1 cellular context compared by ENCODE assay signal in the genomic region with DNA sequence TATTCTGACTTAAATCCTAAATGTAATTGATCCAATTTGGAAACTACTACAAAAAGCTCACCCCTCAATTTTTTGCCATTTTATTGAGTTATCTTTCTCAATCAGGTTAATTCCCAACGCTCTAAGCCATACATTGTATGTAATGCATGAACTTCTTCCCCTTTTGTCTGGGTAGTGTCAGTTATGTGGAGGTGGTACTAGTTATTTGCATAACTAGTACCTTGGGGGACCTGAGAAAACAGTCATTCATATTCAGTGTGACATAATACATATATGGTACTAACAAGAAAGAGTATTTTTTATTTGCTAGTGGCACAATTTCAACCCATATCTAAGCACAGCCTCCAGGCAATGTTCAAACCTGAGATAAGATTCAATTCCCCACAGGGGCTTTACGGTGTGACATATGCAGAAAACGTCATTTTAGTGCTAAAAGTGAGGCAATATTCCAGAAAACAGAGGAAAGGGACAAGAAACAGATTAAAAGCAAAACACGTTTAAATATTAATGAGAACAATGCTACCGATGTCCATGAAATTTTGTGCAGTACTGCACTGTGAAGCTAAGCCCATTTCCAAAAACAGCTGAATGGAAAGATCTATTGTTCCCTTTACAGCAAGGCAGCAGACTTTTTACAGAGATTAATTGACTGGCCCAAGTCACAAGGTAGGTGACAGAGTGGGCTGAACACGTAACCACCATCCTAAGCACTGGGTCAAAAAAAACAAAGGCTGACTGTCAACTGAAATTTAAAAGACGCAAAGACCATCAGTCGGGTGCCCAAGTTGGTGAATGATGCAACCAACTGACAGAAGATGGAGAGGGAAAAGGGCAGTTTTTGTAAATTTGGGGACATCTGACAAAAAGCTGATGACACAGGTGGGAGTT.
TF ChIP-seq lines count a peak whose summit lies in the region.

No MANE protein-coding gene starts in this region.

TF ChIP-seq in K562, 482 proteins besides CTCF, POLR2A, EP300 and RAD21 (continued from another document and continues in another):
- TF ChIP-seq PKNOX1 (IDR thresholded peaks at IDR 0.05) (no peak; the same call in 1 of the 2 replicates), ZNF12 (CRISPR knock-in tag; IDR thresholded peaks at IDR 0.05) (no peak), ARHGAP35 (IDR thresholded peaks at IDR 0.05; ENCODE audit: partially characterized antibody) (no peak), POLR2AphosphoS5 (IDR thresholded peaks at IDR 0.05; ENCODE audit: control insufficient read depth, insufficient read depth, low read depth, low read length) (no peak), ZNF445 (CRISPR knock-in tag; IDR thresholded peaks at IDR 0.05; ENCODE audit: low read depth) (no peak), E2F1 (CRISPR knock-in tag; IDR thresholded peaks at IDR 0.05) (no peak), HMGN3 (IDR thresholded peaks at IDR 0.05; ENCODE audit: borderline replicate concordance, extremely low read depth, insufficient read length, low read depth, low read length) (no peak), BCL6 (CRISPR knock-in tag; IDR thresholded peaks at IDR 0.05) (no peak), ZNF263 (CRISPR knock-in tag; IDR thresholded peaks at IDR 0.05; ENCODE audit: borderline replicate concordance) (no peak), ZBTB7A (IDR thresholded peaks at IDR 0.05; ENCODE audit: borderline replicate concordance, control insufficient read depth, low read depth, low read length) (no peak), MXD1 (CRISPR knock-in tag; IDR thresholded peaks at IDR 0.05; ENCODE audit: borderline replicate concordance, poor library complexity, severe bottlenecking) (no peak), IRF2 (CRISPR knock-in tag; IDR thresholded peaks at IDR 0.05) (no peak), TOE1 (IDR thresholded peaks at IDR 0.05; ENCODE audit: borderline replicate concordance) (no peak), TOE1 (CRISPR knock-in tag; IDR thresholded peaks at IDR 0.05; ENCODE audit: borderline replicate concordance, low read depth) (no peak), PCBP1 (IDR thresholded peaks at IDR 0.05; ENCODE audit: low read depth, low read length, poor library complexity, severe bottlenecking) (no peak), ETS2 (tag; IDR thresholded peaks at IDR 0.05; ENCODE audit: borderline replicate concordance, poor library complexity, severe bottlenecking) (no peak), BMI1 (IDR thresholded peaks at IDR 0.05; ENCODE audit: low read length) (no peak), ZNF224 (CRISPR knock-in tag; IDR thresholded peaks at IDR 0.05) (no peak), ASH1L (IDR thresholded peaks at IDR 0.05; ENCODE audit: borderline replicate concordance, low read depth, partially characterized antibody) (no peak), HSF4 (CRISPR knock-in tag; IDR thresholded peaks at IDR 0.05; ENCODE audit: borderline replicate concordance) (no peak), TAF1 (IDR thresholded peaks at IDR 0.05; ENCODE audit: control insufficient read depth, extremely low read depth, insufficient read depth, low read length, severe bottlenecking) (no peak), EWSR1 (IDR thresholded peaks at IDR 0.05; ENCODE audit: borderline replicate concordance, low read depth, partially characterized antibody) (no peak), FOXM1 (IDR thresholded peaks at IDR 0.05; ENCODE audit: low read depth) (peak; percentile 97), FOXM1 (CRISPR knock-in tag; IDR thresholded peaks at IDR 0.05; ENCODE audit: low read depth) (peak; percentile 82; the same call in 1 of the 2 replicates), SRSF9 (IDR thresholded peaks at IDR 0.05; ENCODE audit: borderline replicate concordance, low read depth, low read length) (no peak), SMC3 (conservative IDR thresholded peaks at IDR 0.05; ENCODE audit: insufficient read depth, low read depth, low read length) (no peak), BRD9 (IDR thresholded peaks at IDR 0.05; ENCODE audit: low read depth, partially characterized antibody) (peak; percentile 85), ZBTB5 (IDR thresholded peaks at IDR 0.05) (no peak), NFE2 (IDR thresholded peaks at IDR 0.05; ENCODE audit: low read depth) (no peak), GMEB1 (CRISPR knock-in tag; IDR thresholded peaks at IDR 0.05) (no peak), EZH2 (IDR thresholded peaks at IDR 0.05; ENCODE audit: borderline replicate concordance, low read depth, low read length) (no peak), GTF2F1 (IDR thresholded peaks at IDR 0.05; ENCODE audit: low read depth, low read length) (no peak), ZNF696 (CRISPR knock-in tag; conservative IDR thresholded peaks at IDR 0.05) (no peak)
- TF ChIP-seq, protein P1, sequence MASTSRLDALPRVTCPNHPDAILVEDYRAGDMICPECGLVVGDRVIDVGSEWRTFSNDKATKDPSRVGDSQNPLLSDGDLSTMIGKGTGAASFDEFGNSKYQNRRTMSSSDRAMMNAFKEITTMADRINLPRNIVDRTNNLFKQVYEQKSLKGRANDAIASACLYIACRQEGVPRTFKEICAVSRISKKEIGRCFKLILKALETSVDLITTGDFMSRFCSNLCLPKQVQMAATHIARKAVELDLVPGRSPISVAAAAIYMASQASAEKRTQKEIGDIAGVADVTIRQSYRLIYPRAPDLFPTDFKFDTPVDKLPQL (IDR thresholded peaks at IDR 0.05; ENCODE audit: extremely low read depth, insufficient read length): no peak
- TF ChIP-seq, protein P2, sequence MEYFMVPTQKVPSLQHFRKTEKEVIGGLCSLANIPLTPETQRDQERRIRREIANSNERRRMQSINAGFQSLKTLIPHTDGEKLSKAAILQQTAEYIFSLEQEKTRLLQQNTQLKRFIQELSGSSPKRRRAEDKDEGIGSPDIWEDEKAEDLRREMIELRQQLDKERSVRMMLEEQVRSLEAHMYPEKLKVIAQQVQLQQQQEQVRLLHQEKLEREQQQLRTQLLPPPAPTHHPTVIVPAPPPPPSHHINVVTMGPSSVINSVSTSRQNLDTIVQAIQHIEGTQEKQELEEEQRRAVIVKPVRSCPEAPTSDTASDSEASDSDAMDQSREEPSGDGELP (CRISPR knock-in tag; IDR thresholded peaks at IDR 0.05; ENCODE audit: borderline replicate concordance): no peak; the same call in 1 of the 2 replicates
- TF ChIP-seq, protein P3, sequence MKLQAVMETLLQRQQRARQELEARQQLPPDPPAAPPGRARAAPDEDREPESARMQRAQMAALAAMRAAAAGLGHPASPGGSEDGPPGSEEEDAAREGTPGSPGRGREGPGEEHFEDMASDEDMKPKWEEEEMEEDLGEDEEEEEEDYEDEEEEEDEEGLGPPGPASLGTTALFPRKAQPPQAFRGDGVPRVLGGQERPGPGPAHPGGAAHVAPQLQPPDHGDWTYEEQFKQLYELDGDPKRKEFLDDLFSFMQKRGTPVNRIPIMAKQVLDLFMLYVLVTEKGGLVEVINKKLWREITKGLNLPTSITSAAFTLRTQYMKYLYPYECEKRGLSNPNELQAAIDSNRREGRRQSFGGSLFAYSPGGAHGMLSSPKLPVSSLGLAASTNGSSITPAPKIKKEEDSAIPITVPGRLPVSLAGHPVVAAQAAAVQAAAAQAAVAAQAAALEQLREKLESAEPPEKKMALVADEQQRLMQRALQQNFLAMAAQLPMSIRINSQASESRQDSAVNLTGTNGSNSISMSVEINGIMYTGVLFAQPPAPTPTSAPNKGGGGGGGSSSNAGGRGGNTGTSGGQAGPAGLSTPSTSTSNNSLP (IDR thresholded peaks at IDR 0.05; ENCODE audit: borderline replicate concordance, low read depth, low read length): 0 out of 2 replicates have a peak, but pooled peaks have one; percentile 1
- TF ChIP-seq, protein P4, sequence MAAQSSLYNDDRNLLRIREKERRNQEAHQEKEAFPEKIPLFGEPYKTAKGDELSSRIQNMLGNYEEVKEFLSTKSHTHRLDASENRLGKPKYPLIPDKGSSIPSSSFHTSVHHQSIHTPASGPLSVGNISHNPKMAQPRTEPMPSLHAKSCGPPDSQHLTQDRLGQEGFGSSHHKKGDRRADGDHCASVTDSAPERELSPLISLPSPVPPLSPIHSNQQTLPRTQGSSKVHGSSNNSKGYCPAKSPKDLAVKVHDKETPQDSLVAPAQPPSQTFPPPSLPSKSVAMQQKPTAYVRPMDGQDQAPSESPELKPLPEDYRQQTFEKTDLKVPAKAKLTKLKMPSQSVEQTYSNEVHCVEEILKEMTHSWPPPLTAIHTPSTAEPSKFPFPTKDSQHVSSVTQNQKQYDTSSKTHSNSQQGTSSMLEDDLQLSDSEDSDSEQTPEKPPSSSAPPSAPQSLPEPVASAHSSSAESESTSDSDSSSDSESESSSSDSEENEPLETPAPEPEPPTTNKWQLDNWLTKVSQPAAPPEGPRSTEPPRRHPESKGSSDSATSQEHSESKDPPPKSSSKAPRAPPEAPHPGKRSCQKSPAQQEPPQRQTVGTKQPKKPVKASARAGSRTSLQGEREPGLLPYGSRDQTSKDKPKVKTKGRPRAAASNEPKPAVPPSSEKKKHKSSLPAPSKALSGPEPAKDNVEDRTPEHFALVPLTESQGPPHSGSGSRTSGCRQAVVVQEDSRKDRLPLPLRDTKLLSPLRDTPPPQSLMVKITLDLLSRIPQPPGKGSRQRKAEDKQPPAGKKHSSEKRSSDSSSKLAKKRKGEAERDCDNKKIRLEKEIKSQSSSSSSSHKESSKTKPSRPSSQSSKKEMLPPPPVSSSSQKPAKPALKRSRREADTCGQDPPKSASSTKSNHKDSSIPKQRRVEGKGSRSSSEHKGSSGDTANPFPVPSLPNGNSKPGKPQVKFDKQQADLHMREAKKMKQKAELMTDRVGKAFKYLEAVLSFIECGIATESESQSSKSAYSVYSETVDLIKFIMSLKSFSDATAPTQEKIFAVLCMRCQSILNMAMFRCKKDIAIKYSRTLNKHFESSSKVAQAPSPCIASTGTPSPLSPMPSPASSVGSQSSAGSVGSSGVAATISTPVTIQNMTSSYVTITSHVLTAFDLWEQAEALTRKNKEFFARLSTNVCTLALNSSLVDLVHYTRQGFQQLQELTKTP (IDR thresholded peaks at IDR 0.05; ENCODE audit: low read depth in 1 of 2, partially characterized antibody in 2 of 2): peak in 1 of 2 experiments; percentile 61
- TF ChIP-seq, protein P5, sequence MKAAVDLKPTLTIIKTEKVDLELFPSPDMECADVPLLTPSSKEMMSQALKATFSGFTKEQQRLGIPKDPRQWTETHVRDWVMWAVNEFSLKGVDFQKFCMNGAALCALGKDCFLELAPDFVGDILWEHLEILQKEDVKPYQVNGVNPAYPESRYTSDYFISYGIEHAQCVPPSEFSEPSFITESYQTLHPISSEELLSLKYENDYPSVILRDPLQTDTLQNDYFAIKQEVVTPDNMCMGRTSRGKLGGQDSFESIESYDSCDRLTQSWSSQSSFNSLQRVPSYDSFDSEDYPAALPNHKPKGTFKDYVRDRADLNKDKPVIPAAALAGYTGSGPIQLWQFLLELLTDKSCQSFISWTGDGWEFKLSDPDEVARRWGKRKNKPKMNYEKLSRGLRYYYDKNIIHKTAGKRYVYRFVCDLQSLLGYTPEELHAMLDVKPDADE (conservative IDR thresholded peaks at IDR 0.05; ENCODE audit: control insufficient read depth, low read depth, low read length): no peak
